Comparison of ENCODE assay signal across 8 cellular contexts in the genomic region with DNA sequence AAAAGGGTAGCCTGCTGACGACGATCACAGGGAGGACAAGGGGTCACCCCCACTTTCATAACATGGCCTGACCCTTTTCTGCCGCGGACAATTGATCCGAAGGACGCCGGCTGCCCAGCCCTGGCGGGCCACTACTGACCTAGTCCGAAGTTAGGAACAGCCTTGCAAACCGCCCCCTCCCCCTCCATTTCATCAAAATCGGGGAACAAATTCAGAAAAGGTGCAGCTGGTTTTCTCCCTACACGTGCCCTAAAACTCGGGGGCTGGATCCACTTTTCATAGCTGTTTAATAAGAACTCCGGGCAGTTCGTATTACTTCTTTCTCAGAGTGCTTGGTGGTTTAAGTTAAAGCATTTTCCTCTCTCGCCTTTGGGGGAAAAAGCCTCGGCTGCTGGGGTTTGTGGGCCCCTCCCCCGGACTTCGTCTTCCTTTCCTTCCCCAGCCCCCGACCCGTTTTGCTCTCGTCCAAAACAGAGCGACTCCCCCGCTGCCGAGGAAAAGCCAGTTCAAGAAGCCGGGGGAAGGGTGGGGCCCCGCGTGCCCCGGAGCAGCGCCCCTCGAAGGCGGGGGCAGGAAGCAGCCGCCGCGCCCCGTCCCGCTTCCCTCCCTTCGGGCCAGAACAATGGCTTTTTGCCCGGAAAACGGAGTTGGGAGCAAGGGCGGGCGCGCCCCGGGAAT. TPM values are rescaled to one million over a fixed set of nuclear protein-coding genes. Genes with fewer than 3 reads are reported as not detected.
DNase-seq lines count a peak whose midpoint lies in the region; ATAC-seq and TF ChIP-seq lines count a peak whose summit lies in the region.

No MANE protein-coding gene starts in this region.

- peaks cover 9% of the 10 kb centered on the region; the same call in 1 of the 2 replicates for H3K79me2 ChIP-seq in SU-DHL-6 (ENCODE audit: insufficient read depth, low read length)

- peak overlapping the region; percentile 56 for H3K4me3 Mint-ChIP-seq in endothelial cell (ENCODE audit: unreplicated experiment)

- H3K27ac ChIP-seq in SU-DHL-6 (ENCODE audit: low read depth, low read length) (no peak overlapping the region), mesodermal cell (ENCODE audit: low read depth, low read length, severe bottlenecking) (peak overlapping the region; percentile 85), upper lobe of left lung (peak overlapping the region; percentile 50 to 81 (median 72))

- H3K4me3 ChIP-seq in SU-DHL-6 (ENCODE audit: insufficient read depth, low read length, poor library complexity, severe bottlenecking) = peak overlapping the region; percentile 68
- peak overlapping the region; percentile 47 for H3K4me3 ChIP-seq in mesodermal cell (ENCODE audit: extremely low read depth, insufficient read depth, low read length, poor library complexity, severe bottlenecking)
- peak overlapping the region; percentile 27 to 84 (median 68) for H3K4me3 ChIP-seq in upper lobe of left lung

- H3K4me1 ChIP-seq in mesodermal cell (ENCODE audit: control insufficient read depth, insufficient read depth, low read length, poor library complexity, severe bottlenecking) (peaks cover 16% of the 10 kb centered on the region), upper lobe of left lung (peaks cover 16 to 37% (median 19%) of the 10 kb centered on the region in 4 donors)

- WGBS in mesodermal cell (ENCODE audit: insufficient coverage in 2 of 2), 2 experiments = 1% methylated on average over 22 to 31 of the region's 44 CpGs
- 4 to 5% methylated on average over 26 to 39 of the region's 44 CpGs for WGBS in upper lobe of left lung, 2 donors

- H2AFZ ChIP-seq in SU-DHL-6 (ENCODE audit: low read depth, low read length, severe bottlenecking) = peak overlapping the region; percentile 98

- H3K27me3 Mint-ChIP-seq in endothelial cell (ENCODE audit: unreplicated experiment) = peaks cover 14% of the 10 kb centered on the region

- peaks cover 6% of the 10 kb centered on the region for H3F3A ChIP-seq in SU-DHL-6 (ENCODE audit: insufficient read depth)

- TF ChIP-seq CTCF in AG09319 (IDR thresholded peaks at IDR 0.05; ENCODE audit: low read depth, low read length) (peak; percentile 20; the same call in 1 of the 2 replicates), GM12873 (IDR thresholded peaks at IDR 0.05; ENCODE audit: insufficient read depth, low read depth, low read length, missing control alignments) (peak; percentile 28), SU-DHL-6 (IDR thresholded peaks at IDR 0.05; ENCODE audit: insufficient read depth, low read length, poor library complexity, severe bottlenecking) (peak; percentile 26), endothelial cell (IDR thresholded peaks at IDR 0.05; ENCODE audit: unreplicated experiment) (no peak), upper lobe of left lung (IDR thresholded peaks at IDR 0.05) (peak in 1 of 6 experiments; percentile 14)

- TF ChIP-seq POLR2A in upper lobe of left lung (IDR thresholded peaks at IDR 0.05) = no peak

- H3K36me3 Mint-ChIP-seq in endothelial cell (ENCODE audit: low read depth, unreplicated experiment) = peaks cover 23% of the 10 kb centered on the region

- peak overlapping the region; percentile 66 for H3K4me2 ChIP-seq in SU-DHL-6 (ENCODE audit: low read depth, low read length, poor library complexity, severe bottlenecking)

- peak overlapping the region; percentile 58 for H3K9ac ChIP-seq in SU-DHL-6 (ENCODE audit: low read length)

- H3K9me3 ChIP-seq in SU-DHL-6 (ENCODE audit: insufficient read depth, low read length) (no peaks in the 10 kb centered on the region), mesodermal cell (ENCODE audit: control insufficient read depth, low read length) (no peaks in the 10 kb centered on the region), upper lobe of left lung (no peaks in the 10 kb centered on the region)

- H3K9me2 ChIP-seq in SU-DHL-6 (replicated peaks; ENCODE audit: insufficient read depth, low read length) = no peaks in the 10 kb centered on the region

- in situ Hi-C loops in G401 (cut with HindIII; ENCODE audit: low sequenced_read_pairs) = no loop called here

- H4K20me1 ChIP-seq in SU-DHL-6 (ENCODE audit: low read depth, low read length) = no peaks in the 10 kb centered on the region

- no peaks in the 10 kb centered on the region for H3K9me3 Mint-ChIP-seq in endothelial cell (ENCODE audit: unreplicated experiment)

- DNase-seq in AG09319 (ENCODE audit: extremely low read depth, low read depth) = no peak
- peak; percentile 79 for DNase-seq in HuH-7.5 (ENCODE audit: low spot score)
- peak; percentile 80 for DNase-seq in endothelial cell (ENCODE audit: low spot score)
- DNase-seq in upper lobe of left lung = peak; percentile 54 to 92
- DNase-seq in G401 (ENCODE audit: low spot score) = no peak

- no peaks in the 10 kb centered on the region for H3K36me3 ChIP-seq in SU-DHL-6 (ENCODE audit: low read length)
- peaks cover 31% of the 10 kb centered on the region for H3K36me3 ChIP-seq in mesodermal cell (ENCODE audit: control insufficient read depth, insufficient read depth, low read length)
- no peaks in the 10 kb centered on the region for H3K36me3 ChIP-seq in upper lobe of left lung

- no peak for TF ChIP-seq EP300 in upper lobe of left lung (IDR thresholded peaks at IDR 0.05)

- no peaks in the 10 kb centered on the region for H3K27me3 ChIP-seq in SU-DHL-6 (ENCODE audit: low read length)
- peaks cover 0 to 13% (median 5%) of the 10 kb centered on the region in 4 donors for H3K27me3 ChIP-seq in upper lobe of left lung

- ATAC-seq in upper lobe of left lung (ENCODE audit: low FRiP score in 2 of 2) = peak in 1 of 2 donors; percentile 75

- peaks cover 47% of the 10 kb centered on the region for H3K4me1 Mint-ChIP-seq in endothelial cell (ENCODE audit: unreplicated experiment)

- H3K27ac Mint-ChIP-seq in endothelial cell (ENCODE audit: unreplicated experiment) = peak overlapping the region; percentile 68

RNA-seq across cellular contexts. Expression of a gene that starts 0.6 kb away (rescaled TPM):
- total RNA-seq in endothelial cell (ENCODE audit: unreplicated experiment) (50.0 TPM), upper lobe of left lung (1 to 10 TPM in 5 of 6 donors, under 1 TPM in 1; 0.89 to 4.7 (median 1.5) TPM)
- 26.6 TPM for polyA plus RNA-seq in mesodermal cell (2013, experiment 1 of 2)
- 22.3 TPM for polyA plus RNA-seq in mesodermal cell (2013, experiment 2 of 2)
- total RNA-seq in G401 (2014; rRNA removed; shearing (Covaris generic)) = 35.8 and 48.4 TPM in 2 replicates

RNA-seq across cellular contexts. Expression of a gene that starts 19.6 kb away (rescaled TPM):
- total RNA-seq in endothelial cell (ENCODE audit: unreplicated experiment) (3.3 TPM), upper lobe of left lung (10 to 100 TPM in 1 of 6 donors, 1 to 10 TPM in 5; 2.0 to 16.8 (median 8.8) TPM)
- polyA plus RNA-seq in mesodermal cell (2013, experiment 1 of 2) = 5.2 TPM
- 4.1 TPM for polyA plus RNA-seq in mesodermal cell (2013, experiment 2 of 2)
- total RNA-seq in G401 (2014; rRNA removed; shearing (Covaris generic)) = 15.8 and 18.8 TPM in 2 replicates

RNA-seq across cellular contexts. Expression of a gene that starts 46.6 kb away (rescaled TPM):
- total RNA-seq in endothelial cell (ENCODE audit: unreplicated experiment) = not detected
- polyA plus RNA-seq in mesodermal cell (2013, experiment 1 of 2) = not detected
- polyA plus RNA-seq in mesodermal cell (2013, experiment 2 of 2) = not detected
- total RNA-seq in upper lobe of left lung = under 1 TPM in 1 of 6 donors, not detected in 5; 0.27 TPM
- total RNA-seq in G401 (2014; rRNA removed; shearing (Covaris generic)) = not detected in 2 replicates

Comparison
In these comparisons a context has a peak if more than half of its experiments do, and no peak if none do; other contexts are left out.
1. DNase-seq: peak in HuH-7.5 (single experiment), endothelial cell (single experiment) and upper lobe of left lung (2 of 2); none in AG09319 (single experiment) and G401 (single experiment).
2. Peak in every context shown above with its lines, with median percentiles within 50 percentile points of each other: H3K4me3 ChIP-seq.